In genomic region chr14:40445020-40445419, GRCh38 we compare ENCODE assay signal across 11 cellular contexts.
"Had no signal": no experiment of that assay in that cellular context is flagged by ENCODE, and none has a peak within 500 bp of the region (broad histone marks: within the 10 kb centered on the region; RNA-seq: fewer than 3 reads in every experiment).

No MANE protein-coding gene starts in this region.

- H3K9ac ChIP-seq: GM23248 had no signal

- H3K9me3 ChIP-seq: HAP-1 had no signal

- H3K4me1 ChIP-seq: HAP-1 had no signal

- FAIRE-seq: H1, H54 had no signal

- DNase-seq: GM23248, GOT3, H7, H9, HCEC 1CT, HFFc6 had no signal

- H3K27ac ChIP-seq: GM23248 had no signal

- ATAC-seq: GM23338, HCT116 had no signal

- H3K4me2 ChIP-seq: GM23338 had no signal

- H2AFZ ChIP-seq: GM23248, GM23338 had no signal

- H3K36me3 ChIP-seq: HAP-1 had no signal

- H3K4me3 ChIP-seq: GM23248, GM23338, HAP-1 had no signal
